ENCODE assay signal across 8 cellular contexts in the genomic region with DNA sequence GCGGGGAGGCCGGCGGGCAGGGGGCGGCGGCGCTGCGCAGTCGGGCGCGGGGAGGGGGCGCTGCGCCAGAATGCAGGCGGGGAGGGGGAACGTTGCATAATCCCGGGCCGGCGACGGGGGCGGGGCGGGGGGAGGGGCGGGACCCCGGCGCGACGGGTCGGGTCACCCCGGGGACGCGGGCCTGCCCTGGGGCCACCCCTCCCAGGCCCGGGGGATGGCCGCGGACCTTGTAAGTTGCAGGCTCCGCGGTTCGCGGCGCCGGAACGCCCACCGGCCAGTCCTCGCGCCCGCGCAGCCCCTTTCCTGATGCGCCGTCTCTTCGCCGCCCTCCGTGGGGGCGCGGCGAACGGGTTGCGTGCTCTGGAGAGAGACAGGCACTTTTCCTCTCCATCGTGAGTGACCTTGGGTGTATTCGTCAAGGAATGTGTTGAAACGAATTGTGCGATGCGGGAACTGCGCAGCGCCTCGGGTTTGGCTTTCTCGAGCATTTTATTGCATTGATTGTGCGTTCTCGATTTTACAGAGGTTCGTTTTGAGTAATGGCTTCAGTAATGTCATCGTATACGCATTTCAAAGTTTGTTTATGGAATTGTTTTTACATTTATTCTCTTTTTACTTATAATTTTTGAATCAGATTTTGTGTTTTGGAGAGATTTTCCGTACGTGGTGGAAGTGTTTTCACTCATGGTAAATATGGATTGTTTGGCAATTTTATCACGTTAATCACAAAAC. TPM values are rescaled to one million over a fixed set of nuclear protein-coding genes. Genes with fewer than 3 reads are reported as not detected.
A peak's percentile ranks its signal among the peaks of the same experiment; 100 is the strongest.
DNase-seq lines count a peak whose midpoint lies in the region; ATAC-seq and TF ChIP-seq lines count a peak whose summit lies in the region.

No MANE protein-coding gene starts in this region.

- peak overlapping the region; percentile 92 to 93 for H3K4me3 Mint-ChIP-seq in stimulated activated naive B cell treated with anti-CD40 and anti-IgM and Interleukin-4, amounts not matched to agents 10 μg/mL and 1 μg/mL and 100 μg/mL, for 72 hours

- peaks cover 21 to 32% of the 10 kb centered on the region in 2 donors for H3K4me1 Mint-ChIP-seq in stimulated activated naive B cell treated with anti-CD40 and anti-IgM and Interleukin-4, amounts not matched to agents 10 μg/mL and 1 μg/mL and 100 μg/mL, for 72 hours

- H3K27ac Mint-ChIP-seq in stimulated activated naive B cell treated with anti-CD40 and anti-IgM and Interleukin-4, amounts not matched to agents 10 μg/mL and 1 μg/mL and 100 μg/mL, for 72 hours: peak overlapping the region; percentile 91

- no peak for TF ChIP-seq CTCF in epithelial cell of proximal tubule (conservative IDR thresholded peaks at IDR 0.05; ENCODE audit: low read depth, low read length)

- no peaks in the 10 kb centered on the region for H3K9me3 Mint-ChIP-seq in stimulated activated naive B cell treated with anti-CD40 and anti-IgM and Interleukin-4, amounts not matched to agents 10 μg/mL and 1 μg/mL and 100 μg/mL, for 72 hours

- ATAC-seq in GM18861 (IDR thresholded peaks at IDR 0.05; ENCODE audit: unreplicated experiment): peak; percentile 30
- ATAC-seq in HG03066 (IDR thresholded peaks at IDR 0.05; ENCODE audit: low read depth, unreplicated experiment): peak; percentile 30
- ATAC-seq in stimulated activated naive B cell treated with anti-CD40 and anti-IgM and Interleukin-4, amounts not matched to agents 10 μg/mL and 1 μg/mL and 100 μg/mL, for 72 hours (replicated peaks): peak; percentile 31 to 40

- H3K4me3 ChIP-seq in epithelial cell of proximal tubule (ENCODE audit: low read depth, low read length): peak overlapping the region; percentile 73

- DNase-seq in AG08396 (ENCODE audit: low spot score): peak; percentile 75
- peak; percentile 39 for DNase-seq in NCI-H460 (ENCODE audit: extremely low read depth, low read depth)
- peak; percentile 11 to 25 (median 23) for DNase-seq in activated CD8-positive, alpha-beta memory T cell treated with anti-CD3 and anti-CD28 coated beads for 48 hours (ENCODE audit: low read depth in 2 of 3, low spot score in 2 of 3)
- no peak for DNase-seq in epithelial cell of proximal tubule (ENCODE audit: low read depth)
- peak; percentile 34 for DNase-seq in middle frontal gyrus (ENCODE audit: extremely low spot score, low spot score)
- peak; percentile 27 for DNase-seq in stimulated activated naive B cell treated with anti-CD40 and anti-IgM and Interleukin-4, amounts not matched to agents 10 μg/mL and 1 μg/mL and 100 μg/mL, for 72 hours

- H3K36me3 Mint-ChIP-seq in stimulated activated naive B cell treated with anti-CD40 and anti-IgM and Interleukin-4, amounts not matched to agents 10 μg/mL and 1 μg/mL and 100 μg/mL, for 72 hours: peaks cover 10 to 22% of the 10 kb centered on the region in 2 donors

- no peaks in the 10 kb centered on the region for H3K27me3 Mint-ChIP-seq in stimulated activated naive B cell treated with anti-CD40 and anti-IgM and Interleukin-4, amounts not matched to agents 10 μg/mL and 1 μg/mL and 100 μg/mL, for 72 hours

RNA-seq across cellular contexts. Expression of a gene that starts 0.8 kb away (rescaled TPM):
- 47.6 and 58.4 TPM in 2 replicates for total RNA-seq in NCI-H460 (2014; rRNA removed; shearing (Covaris generic))
- polyA plus RNA-seq in NCI-H460 (2014; cell fraction: nucleus; rRNA removed): 54.9 and 55.0 TPM in 2 replicates
- 57.4 and 71.0 TPM in 2 replicates for total RNA-seq in epithelial cell of proximal tubule
